Comparison of ENCODE assay signal across 18 cellular contexts in genomic region chr9:4620046-4620765, GRCh38. TPM values are rescaled to one million over a fixed set of nuclear protein-coding genes. Genes with fewer than 3 reads are reported as not detected.
DNase-seq lines count a peak whose midpoint lies in the region; ATAC-seq and TF ChIP-seq lines count a peak whose summit lies in the region.
"Had no signal": no experiment of that assay in that cellular context is flagged by ENCODE, and none has a peak within 500 bp of the region (broad histone marks: within the 10 kb centered on the region; RNA-seq: fewer than 3 reads in every experiment).

No MANE protein-coding gene starts in this region.

- ATAC-seq in HG02884 (IDR thresholded peaks at IDR 0.05; ENCODE audit: unreplicated experiment), result no peak
- no peak for ATAC-seq in SK-N-SH treated with all-trans-retinoic acid at 6 μM for 48 hours

- peaks cover 17% of the 10 kb centered on the region for H3K4me1 ChIP-seq in neural progenitor cell
- H3K4me1 ChIP-seq: sigmoid colon, SJCRH30 had no signal

- H3K36me3 Mint-ChIP-seq in activated CD4-positive, alpha-beta memory T cell treated with anti-CD3 and anti-CD28 coated beads for 36 hours, result no peaks in the 10 kb centered on the region
- no peaks in the 10 kb centered on the region for H3K36me3 Mint-ChIP-seq in neural progenitor cell
- H3K36me3 Mint-ChIP-seq: brain had no signal

- H3K9me3 Mint-ChIP-seq in activated CD4-positive, alpha-beta memory T cell treated with anti-CD3 and anti-CD28 coated beads for 36 hours, result no peaks in the 10 kb centered on the region
- no peaks in the 10 kb centered on the region for H3K9me3 Mint-ChIP-seq in neural progenitor cell
- H3K9me3 Mint-ChIP-seq: brain had no signal

- H3K4me1 Mint-ChIP-seq in activated CD4-positive, alpha-beta memory T cell treated with anti-CD3 and anti-CD28 coated beads for 36 hours (ENCODE audit: low read depth), result peaks cover 23% of the 10 kb centered on the region
- H3K4me1 Mint-ChIP-seq in neural progenitor cell, result peaks cover 15% of the 10 kb centered on the region
- H3K4me1 Mint-ChIP-seq: brain had no signal

- POLR2A ChIA-PET in activated CD4-positive, alpha-beta memory T cell treated with anti-CD3 and anti-CD28 coated beads for 36 hours (lab: Charles Lee), result no interaction called here

- H3K27me3 ChIP-seq in neural progenitor cell, result no peaks in the 10 kb centered on the region
- H3K27me3 ChIP-seq: sigmoid colon, SJCRH30 had no signal

- no peak overlapping the region for H3K4me3 Mint-ChIP-seq in activated CD4-positive, alpha-beta memory T cell treated with anti-CD3 and anti-CD28 coated beads for 36 hours
- no peak overlapping the region for H3K4me3 Mint-ChIP-seq in neural progenitor cell
- H3K4me3 Mint-ChIP-seq: brain had no signal

- H3K9ac ChIP-seq in neural progenitor cell, result no peak overlapping the region

- no peak overlapping the region for H3K4me3 ChIP-seq in Jurkat, Clone E6-1 (ENCODE audit: low read length)
- H3K4me3 ChIP-seq in neural progenitor cell, result no peak overlapping the region
- H3K4me3 ChIP-seq: sigmoid colon, SJCRH30 had no signal

- DNase-seq in GF-D8 (lab: John Stamatoyannopoulos, UW) (peak; percentile 70), neural progenitor cell (ENCODE audit: low spot score) (peak; percentile 8), kidney tubule cell (ENCODE audit: low spot score) (no peak)
- DNase-seq in Jurkat, Clone E6-1 (ENCODE audit: low read depth, low spot score), result peak; percentile 54
- DNase-seq in activated CD4-positive, alpha-beta memory T cell treated with anti-CD3 and anti-CD28 coated beads for 36 hours, result peak; percentile 52
- DNase-seq: activated CD4-positive, CD25-positive, alpha-beta regulatory T cell; GOT3; Karpas-422; NCI-H2029 treated with DMSO at 0.1 percent for 48 hours; sigmoid colon; SJCRH30; stimulated activated CD4-positive, alpha-beta T cell treated with anti-CD3 and anti-CD28 coated beads, Interleukin-4, amount 100 ng/mL, for 4 hours; stimulated activated naive CD4-positive, alpha-beta T cell treated with Interleukin-2 at 50 U/mL for 16 hours had no signal

- H3K27ac ChIP-seq in neural progenitor cell, result no peak overlapping the region
- H3K27ac ChIP-seq: C4-2B, neutrophil, sigmoid colon, SJCRH30 had no signal

- intact Hi-C loops in activated CD4-positive, alpha-beta memory T cell treated with anti-CD3 and anti-CD28 coated beads for 36 hours (cut with micrococcal nuclease), result no loop called here

- no peaks in the 10 kb centered on the region for H3K36me3 ChIP-seq in neural progenitor cell
- H3K36me3 ChIP-seq: neutrophil, sigmoid colon, SJCRH30 had no signal

- no peaks in the 10 kb centered on the region for H3K79me2 ChIP-seq in neural progenitor cell (ENCODE audit: low read depth)

- TF ChIP-seq CTCF in neural progenitor cell (IDR thresholded peaks at IDR 0.05), result no peak

- no peak overlapping the region for H3K4me2 ChIP-seq in neural progenitor cell

- H2AFZ ChIP-seq in neural progenitor cell (replicated peaks), result no peak overlapping the region

- H4K20me1 ChIP-seq in neural progenitor cell (ENCODE audit: low read depth), result no peaks in the 10 kb centered on the region

- CTCF ChIA-PET in activated CD4-positive, alpha-beta memory T cell treated with anti-CD3 and anti-CD28 coated beads for 36 hours (lab: Charles Lee), result interaction anchor here (1.0 kb wide), 1 partner anchor 16 kb away, joined by 5 read pairs; no protein-coding TSS in a partner anchor

- no peaks in the 10 kb centered on the region for H3K9me3 ChIP-seq in neural progenitor cell (ENCODE audit: low read depth)
- H3K9me3 ChIP-seq: neutrophil, sigmoid colon, SJCRH30 had no signal

- H3F3A ChIP-seq in neural progenitor cell (ENCODE audit: low read depth), result peaks cover 12% of the 10 kb centered on the region

- no peaks in the 10 kb centered on the region for H3K27me3 Mint-ChIP-seq in activated CD4-positive, alpha-beta memory T cell treated with anti-CD3 and anti-CD28 coated beads for 36 hours
- no peaks in the 10 kb centered on the region for H3K27me3 Mint-ChIP-seq in neural progenitor cell (ENCODE audit: insufficient read depth, low read depth)
- H3K27me3 Mint-ChIP-seq: brain had no signal

- no peak overlapping the region for H3K27ac Mint-ChIP-seq in activated CD4-positive, alpha-beta memory T cell treated with anti-CD3 and anti-CD28 coated beads for 36 hours
- no peak overlapping the region for H3K27ac Mint-ChIP-seq in neural progenitor cell
- H3K27ac Mint-ChIP-seq: brain had no signal

TF ChIP-seq in SK-N-SH treated with all-trans-retinoic acid at 6 μM for 48 hours, 23 proteins besides CTCF, POLR2A, EP300 and RAD21 (continues in another document):
- TF ChIP-seq ZNF565 (CRISPR knock-in tag; conservative IDR thresholded peaks at IDR 0.05; ENCODE audit: low read depth) (no peak), ARNTL (CRISPR knock-in tag; IDR thresholded peaks at IDR 0.05; ENCODE audit: borderline replicate concordance, low read depth) (no peak), ISL1 (CRISPR knock-in tag; IDR thresholded peaks at IDR 0.05) (no peak), SNAI2 (CRISPR knock-in tag; IDR thresholded peaks at IDR 0.05) (no peak), BACH2 (CRISPR knock-in tag; IDR thresholded peaks at IDR 0.05; ENCODE audit: borderline replicate concordance) (no peak), ZFP30 (CRISPR knock-in tag; IDR thresholded peaks at IDR 0.05) (no peak), TCF4 (CRISPR knock-in tag; IDR thresholded peaks at IDR 0.05; ENCODE audit: borderline replicate concordance) (no peak), ZFP3 (CRISPR knock-in tag; IDR thresholded peaks at IDR 0.05) (no peak), POU6F1 (CRISPR knock-in tag; IDR thresholded peaks at IDR 0.05; ENCODE audit: borderline replicate concordance, low read depth) (no peak), PATZ1 (CRISPR knock-in tag; IDR thresholded peaks at IDR 0.05; ENCODE audit: borderline replicate concordance) (no peak), TOX (CRISPR knock-in tag; IDR thresholded peaks at IDR 0.05; ENCODE audit: borderline replicate concordance) (no peak), ZNF70 (CRISPR knock-in tag; IDR thresholded peaks at IDR 0.05) (no peak), ESRRG (CRISPR knock-in tag; IDR thresholded peaks at IDR 0.05) (no peak), RARB (CRISPR knock-in tag; IDR thresholded peaks at IDR 0.05) (no peak), ZNF8 (CRISPR knock-in tag; IDR thresholded peaks at IDR 0.05) (no peak)

RNA-seq across cellular contexts. Expression of gene PLPP6, which starts 41.9 kb away (rescaled TPM):
- polyA plus RNA-seq in Jurkat, Clone E6-1 (2012; ENCODE audit: insufficient read depth, insufficient read length), result 4.7 TPM
- total RNA-seq in activated CD4-positive, alpha-beta memory T cell treated with anti-CD3 and anti-CD28 coated beads for 36 hours, result 1 to 10 TPM; 4.4 to 4.6 TPM
- total RNA-seq in neural progenitor cell (ENCODE audit: low replicate concordance), result 10.5 and 11.1 TPM in 2 replicates

RNA-seq across cellular contexts. Expression of gene SPATA6L, which starts 46.1 kb away (rescaled TPM):
- 2.0 TPM for polyA plus RNA-seq in Jurkat, Clone E6-1 (2012; ENCODE audit: insufficient read depth, insufficient read length)
- total RNA-seq in activated CD4-positive, alpha-beta memory T cell treated with anti-CD3 and anti-CD28 coated beads for 36 hours, result under 1 TPM; 0.48 to 0.59 TPM
- 0.99 TPM in 1 of 2 replicates, not detected in the other for total RNA-seq in neural progenitor cell (ENCODE audit: low replicate concordance)
- total RNA-seq: SJCRH30 had no signal

RNA-seq across cellular contexts. Expression of gene CDC37L1, which starts 59.2 kb away (rescaled TPM):
- 10.7 TPM for polyA plus RNA-seq in Jurkat, Clone E6-1 (2012; ENCODE audit: insufficient read depth, insufficient read length)
- 10 to 100 TPM in 1 of 2 experiments, 1 to 10 TPM in 1; 9.7 to 11.0 TPM for total RNA-seq in activated CD4-positive, alpha-beta memory T cell treated with anti-CD3 and anti-CD28 coated beads for 36 hours
- 24.3 and 32.1 TPM in 2 replicates for total RNA-seq in neural progenitor cell (ENCODE audit: low replicate concordance)
